24 cellular contexts compared by ENCODE assay signal in the genomic region with DNA sequence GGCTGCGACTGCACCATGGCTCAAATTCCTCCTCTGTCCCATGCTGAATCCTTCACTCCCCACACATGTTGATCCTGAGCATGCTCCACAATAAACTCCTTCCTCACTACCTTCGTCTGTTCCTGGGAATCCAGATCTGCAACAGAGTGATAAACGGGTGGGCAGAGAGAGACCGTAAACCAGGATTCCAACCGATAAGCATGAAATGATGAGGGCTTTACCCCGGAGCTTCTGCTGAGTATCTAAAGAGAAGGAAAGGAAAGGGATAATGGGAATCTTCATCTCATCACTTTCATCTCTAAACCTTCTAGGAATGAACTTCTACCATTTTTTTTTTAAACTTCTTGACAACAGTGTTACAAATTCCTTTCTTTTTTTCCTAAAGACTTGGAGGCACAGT.
DNase-seq lines count a peak whose midpoint lies in the region; ATAC-seq, FAIRE-seq and TF ChIP-seq lines count a peak whose summit lies in the region.
"Had no signal": no experiment of that assay in that cellular context is flagged by ENCODE, and none has a peak within 500 bp of the region (broad histone marks: within the 10 kb centered on the region; RNA-seq: fewer than 3 reads in every experiment).

No MANE protein-coding gene starts in this region.

- no peak overlapping the region for H3K9ac ChIP-seq in IMR-90 (ENCODE audit: low read depth, low read length)
- no peak overlapping the region for H3K9ac ChIP-seq in mesenchymal stem cell (ENCODE audit: low read length)
- no peak overlapping the region for H3K9ac ChIP-seq in neuronal stem cell (ENCODE audit: low read depth, low read length, poor library complexity)
- H3K9ac ChIP-seq: BLaER1 treated with 17β-estradiol and CSF1 and Interleukin-3, amounts not matched to agents 10 nM and 100 nM had no signal

- peaks cover 2% of the 10 kb centered on the region for H3K9me1 ChIP-seq in IMR-90 (ENCODE audit: insufficient read depth, low read length)

- H2BK120ac ChIP-seq in IMR-90 (ENCODE audit: low read depth, low read length) (no peak overlapping the region), mesenchymal stem cell (ENCODE audit: low read depth, low read length) (no peak overlapping the region), neuronal stem cell (ENCODE audit: low read depth, low read length) (no peak overlapping the region)

- peak overlapping the region in 1 of 2 experiments; percentile 10 for H2BK12ac ChIP-seq in mesenchymal stem cell (ENCODE audit: low read length in 2 of 2)
- H2BK12ac ChIP-seq in neuronal stem cell (ENCODE audit: low read length): no peak overlapping the region

- peak overlapping the region; percentile 37; the same call in 1 of the 2 replicates for H3K18ac ChIP-seq in IMR-90 (ENCODE audit: low read depth, low read length)
- H3K18ac ChIP-seq in mesenchymal stem cell (ENCODE audit: low read depth in 1 of 2, low read length in 2 of 2): peak overlapping the region in 1 of 2 experiments; percentile 21
- peak overlapping the region; percentile 35 for H3K18ac ChIP-seq in neuronal stem cell (ENCODE audit: low read length)

- dilution Hi-C loops in IMR-90 (cut with HindIII; ENCODE audit: low sequenced_read_pairs, unreplicated experiment): no loop called here

- no peak for TF ChIP-seq RAD21 in IMR-90 (IDR thresholded peaks at IDR 0.05; ENCODE audit: low read length)

- H3K4ac ChIP-seq in IMR-90 (ENCODE audit: low read depth, low read length) (no peak overlapping the region), mesenchymal stem cell (ENCODE audit: low read depth in 1 of 2, low read length in 2 of 2) (no peak overlapping the region), neuronal stem cell (ENCODE audit: low read length) (no peak overlapping the region)

- TF ChIP-seq CTCF in IMR-90 (conservative IDR thresholded peaks at IDR 0.05; ENCODE audit: low read depth, low read length) (no peak), vagina (IDR thresholded peaks at IDR 0.05) (no peak)

- no peaks in the 10 kb centered on the region for H3K9me3 ChIP-seq in IMR-90 (ENCODE audit: control insufficient read depth, insufficient read depth, low read length)
- H3K9me3 ChIP-seq in mesenchymal stem cell (ENCODE audit: control insufficient read depth, low read length): no peaks in the 10 kb centered on the region
- no peaks in the 10 kb centered on the region for H3K9me3 ChIP-seq in neuronal stem cell (replicated peaks in 1 of 2; ENCODE audit: control insufficient read depth in 2 of 2, insufficient read depth in 1 of 2, low read depth in 1 of 2, low read length in 2 of 2)
- H3K9me3 ChIP-seq in vagina: no peaks in the 10 kb centered on the region
- H3K9me3 ChIP-seq: A549; BE2C; BLaER1 treated with 17β-estradiol and CSF1 and Interleukin-3, amounts not matched to agents 10 nM and 100 nM had no signal

- DNase-seq in IMR-90 (no peak), mesenchymal stem cell (no peak), neuronal stem cell (ENCODE audit: low spot score) (no peak), GM19239 (ENCODE audit: insufficient read length, low spot score) (no peak), NOMO-1 (lab: John Stamatoyannopoulos, UW; ENCODE audit: unreplicated experiment in 2 of 2) (no peak), vagina (ENCODE audit: extremely low spot score in 2 of 2) (no peak)
- DNase-seq: 8988T; ACHN; AML-193; BE2C; CD4-positive, alpha-beta T cell; CD8-positive, alpha-beta memory T cell; DMS 273 treated with DMSO at 0.1 percent for 48 hours; DMS79; EL; GDM1; GOT3; H7; HCEC 1CT had no signal

- no peaks in the 10 kb centered on the region for H4K20me1 ChIP-seq in IMR-90 (ENCODE audit: insufficient read depth, low read length)
- H4K20me1 ChIP-seq: BLaER1 treated with 17β-estradiol and CSF1 and Interleukin-3, amounts not matched to agents 10 nM and 100 nM had no signal

- no peak overlapping the region for H3K4me3 ChIP-seq in IMR-90 (ENCODE audit: insufficient read depth, low read depth, low read length)
- no peak overlapping the region for H3K4me3 ChIP-seq in mesenchymal stem cell (ENCODE audit: insufficient read depth in 1 of 2, low read depth in 1 of 2, low read length in 2 of 2)
- H3K4me3 ChIP-seq in neuronal stem cell (ENCODE audit: low read length in 2 of 2): peak overlapping the region in 1 of 2 donors; percentile 26
- H3K4me3 ChIP-seq in vagina: no peak overlapping the region
- H3K4me3 ChIP-seq: A549; BLaER1 treated with 17β-estradiol and CSF1 and Interleukin-3, amounts not matched to agents 10 nM and 100 nM; GM12878 had no signal

- FAIRE-seq in GM19239 (lab: Jason Lieb, UNC): no peak
- FAIRE-seq: A549, D721Med, GM12878, GM18507 had no signal

- intact Hi-C loops in IMR-90 (cut with micrococcal nuclease) (no loop called here), vagina (cut with DNase I) (no loop called here)

- in situ Hi-C loops in IMR-90 (cut with MboI; ENCODE audit: low sequenced_read_pairs): no loop called here

- H2AFZ ChIP-seq in IMR-90 (replicated peaks; ENCODE audit: low read length, poor library complexity): no peak overlapping the region
- H2AFZ ChIP-seq in mesenchymal stem cell (ENCODE audit: low read depth, low read length): no peak overlapping the region
- H2AFZ ChIP-seq in neuronal stem cell (ENCODE audit: low read length): peak overlapping the region; percentile 28

- 100% methylated on average over 1 of the region's 6 CpGs; no CpG with 5 or more reads in 1 of the 2 experiments for WGBS in IMR-90 (ENCODE audit: extremely low coverage in 2 of 2, insufficient read length in 1 of 2), 2 experiments
- WGBS in mesenchymal stem cell: 98% methylated on average over 2 of the region's 6 CpGs
- no CpG with 5 or more reads among the region's 6 CpGs for WGBS in neuronal stem cell (ENCODE audit: extremely low coverage in 2 of 2, insufficient read length in 2 of 2, insufficient replicate concordance in 1 of 2), 2 donors

- no peak overlapping the region for H2AK9ac ChIP-seq in IMR-90 (replicated peaks; ENCODE audit: low read depth, low read length, poor library complexity)

- H3K14ac ChIP-seq in IMR-90 (replicated peaks; ENCODE audit: low read depth, low read length) (no peak overlapping the region), mesenchymal stem cell (ENCODE audit: low read length in 2 of 2) (no peak overlapping the region), neuronal stem cell (ENCODE audit: low read length) (no peak overlapping the region)

- H3K27ac ChIP-seq in IMR-90 (ENCODE audit: insufficient read depth, low read length) (no peak overlapping the region), mesenchymal stem cell (ENCODE audit: low read length, poor library complexity, severe bottlenecking) (no peak overlapping the region), neuronal stem cell (replicated peaks; ENCODE audit: low read length) (no peak overlapping the region), vagina (no peak overlapping the region)
- H3K27ac ChIP-seq: A549; BLaER1 treated with 17β-estradiol and CSF1 and Interleukin-3, amounts not matched to agents 10 nM and 100 nM had no signal

- peak overlapping the region; percentile 7; the same call in 1 of the 2 replicates for H4K5ac ChIP-seq in IMR-90 (ENCODE audit: low read depth, low read length)

- no peak for ATAC-seq in IMR-90 (ENCODE audit: low read depth)
- ATAC-seq: A549, GM12878 had no signal

- no peak overlapping the region for H3K23ac ChIP-seq in IMR-90 (ENCODE audit: low read depth, low read length)
- no peak overlapping the region for H3K23ac ChIP-seq in mesenchymal stem cell (ENCODE audit: low read length in 2 of 2)
- no peak overlapping the region for H3K23ac ChIP-seq in neuronal stem cell (ENCODE audit: low read depth, low read length, poor library complexity)

- peaks cover 6% of the 10 kb centered on the region for H3K4me1 ChIP-seq in IMR-90 (ENCODE audit: control insufficient read depth, insufficient read depth, low read length)
- no peaks in the 10 kb centered on the region for H3K4me1 ChIP-seq in mesenchymal stem cell (ENCODE audit: control insufficient read depth, insufficient read depth, low read depth, low read length)
- H3K4me1 ChIP-seq in neuronal stem cell (ENCODE audit: control insufficient read depth in 2 of 2, insufficient read depth in 1 of 2, low read depth in 1 of 2, low read length in 2 of 2): peaks cover 0 to 2% of the 10 kb centered on the region in 2 donors
- no peaks in the 10 kb centered on the region for H3K4me1 ChIP-seq in vagina
- H3K4me1 ChIP-seq: A549; BE2C; BLaER1 treated with 17β-estradiol and CSF1 and Interleukin-3, amounts not matched to agents 10 nM and 100 nM had no signal

- H3K79me1 ChIP-seq in IMR-90 (ENCODE audit: low read depth in 1 of 2, low read length in 2 of 2): no peaks in the 10 kb centered on the region
- no peaks in the 10 kb centered on the region for H3K79me1 ChIP-seq in mesenchymal stem cell (replicated peaks; ENCODE audit: low read length, poor library complexity, severe bottlenecking)
- no peaks in the 10 kb centered on the region for H3K79me1 ChIP-seq in neuronal stem cell (ENCODE audit: low read depth, low read length)

- H2AK5ac ChIP-seq in IMR-90 (ENCODE audit: low read depth, low read length): peak overlapping the region; percentile 53
- H2AK5ac ChIP-seq in mesenchymal stem cell (ENCODE audit: low read length, severe bottlenecking): no peak overlapping the region
- H2AK5ac ChIP-seq in neuronal stem cell (ENCODE audit: low read depth, low read length): no peak overlapping the region

- CTCF ChIA-PET in IMR-90 (lab: Yijun Ruan, JAX): interaction anchor here (0.6 kb wide), 1 partner anchor 109 kb away, joined by 3 read pairs; no protein-coding TSS in a partner anchor

- H2BK5ac ChIP-seq in IMR-90 (ENCODE audit: low read depth, low read length, poor library complexity, severe bottlenecking) (no peak overlapping the region), mesenchymal stem cell (ENCODE audit: low read depth, low read length, poor library complexity, severe bottlenecking) (no peak overlapping the region), neuronal stem cell (ENCODE audit: low read length) (no peak overlapping the region)

- H3K27me3 ChIP-seq in IMR-90 (ENCODE audit: control insufficient read depth, insufficient read depth, low read length): no peaks in the 10 kb centered on the region
- no peaks in the 10 kb centered on the region for H3K27me3 ChIP-seq in mesenchymal stem cell (ENCODE audit: control insufficient read depth in 1 of 2, insufficient read depth in 1 of 2, low read length in 2 of 2)
- no peaks in the 10 kb centered on the region for H3K27me3 ChIP-seq in neuronal stem cell (ENCODE audit: control insufficient read depth in 3 of 3, insufficient read depth in 3 of 3, low read depth in 1 of 3, low read length in 3 of 3)
- H3K27me3 ChIP-seq in vagina: no peaks in the 10 kb centered on the region
- H3K27me3 ChIP-seq: BE2C had no signal

- no peak overlapping the region for H2BK15ac ChIP-seq in IMR-90 (ENCODE audit: low read depth, low read length)
- no peak overlapping the region for H2BK15ac ChIP-seq in mesenchymal stem cell (ENCODE audit: low read depth, poor library complexity, severe bottlenecking)
- H2BK15ac ChIP-seq in neuronal stem cell (ENCODE audit: low read length): no peak overlapping the region

- H4K8ac ChIP-seq in IMR-90 (ENCODE audit: low read depth in 2 of 2, low read length in 2 of 2): no peak overlapping the region
- H4K8ac ChIP-seq in mesenchymal stem cell (ENCODE audit: low read length): no peak overlapping the region
- no peak overlapping the region for H4K8ac ChIP-seq in neuronal stem cell (ENCODE audit: low read depth, low read length)

- no TSS peak for BruUV-seq in IMR-90 (replicated peaks; lab: Mats Ljungman, UMichigan)

- POLR2A ChIA-PET in IMR-90 (lab: Charles Lee; ENCODE audit: unreplicated experiment): no interaction called here

- H4K91ac ChIP-seq in IMR-90 (ENCODE audit: insufficient read depth, low read depth, low read length) (no peak overlapping the region), mesenchymal stem cell (ENCODE audit: low read length) (peak overlapping the region; percentile 27), neuronal stem cell (ENCODE audit: low read depth, low read length, poor library complexity) (no peak overlapping the region)

- no peak overlapping the region for H3K4me2 ChIP-seq in IMR-90 (ENCODE audit: low read depth, low read length)
- H3K4me2 ChIP-seq in mesenchymal stem cell (ENCODE audit: low read length, poor library complexity, severe bottlenecking): no peak overlapping the region
- H3K4me2 ChIP-seq in neuronal stem cell (ENCODE audit: insufficient read depth, low read length, poor library complexity, severe bottlenecking): no peak overlapping the region
- H3K4me2 ChIP-seq: A549; BLaER1 treated with 17β-estradiol and CSF1 and Interleukin-3, amounts not matched to agents 10 nM and 100 nM had no signal

- H3K36me3 ChIP-seq in IMR-90 (ENCODE audit: control insufficient read depth, insufficient read depth, low read length) (no peaks in the 10 kb centered on the region), mesenchymal stem cell (ENCODE audit: control insufficient read depth in 1 of 2, insufficient read depth in 2 of 2, low read depth in 1 of 2, low read length in 2 of 2) (no peaks in the 10 kb centered on the region), neuronal stem cell (replicated peaks in 1 of 2; ENCODE audit: control insufficient read depth in 2 of 2, insufficient read depth in 2 of 2, low read length in 2 of 2) (no peaks in the 10 kb centered on the region), vagina (no peaks in the 10 kb centered on the region)
- H3K36me3 ChIP-seq: BE2C; BLaER1 treated with 17β-estradiol and CSF1 and Interleukin-3, amounts not matched to agents 10 nM and 100 nM had no signal

- H2BK20ac ChIP-seq in IMR-90 (ENCODE audit: low read depth, low read length): no peak overlapping the region

- TF ChIP-seq POLR2A in IMR-90 (IDR thresholded peaks at IDR 0.05; ENCODE audit: low read depth, low read length) (no peak), vagina (IDR thresholded peaks at IDR 0.05) (no peak)

- H3K56ac ChIP-seq in IMR-90 (ENCODE audit: extremely low read depth, insufficient read depth, low read length): no peak overlapping the region
